ENCODE assay signal across 21 cellular contexts in genomic region chr14:22379727-22380126, GRCh38.
DNase-seq lines count a peak whose midpoint lies in the region; ATAC-seq and TF ChIP-seq lines count a peak whose summit lies in the region.
"Had no signal": no experiment of that assay in that cellular context is flagged by ENCODE, and none has a peak within 500 bp of the region (broad histone marks: within the 10 kb centered on the region; RNA-seq: fewer than 3 reads in every experiment).

No MANE protein-coding gene starts in this region.

- no peaks in the 10 kb centered on the region for H4K20me1 ChIP-seq in GM23338 (replicated peaks; ENCODE audit: insufficient read depth)

- H3K4me2 ChIP-seq in GM23338: no peak overlapping the region

- H3K9me3 ChIP-seq in KOPT-K1 (ENCODE audit: insufficient read depth, low read length, poor library complexity, severe bottlenecking): no peaks in the 10 kb centered on the region
- no peaks in the 10 kb centered on the region for H3K9me3 ChIP-seq in left lung
- no peaks in the 10 kb centered on the region for H3K9me3 ChIP-seq in upper lobe of right lung
- H3K9me3 ChIP-seq: right atrium auricular region had no signal

- no peak overlapping the region for H2AFZ ChIP-seq in GM23338

- in situ Hi-C loops in astrocyte of the spinal cord (cut with HindIII; ENCODE audit: low sequenced_read_pairs): no loop called here

- H3K27ac ChIP-seq in KOPT-K1 (ENCODE audit: low read depth, low read length, poor library complexity, severe bottlenecking): peak overlapping the region; percentile 83
- peak overlapping the region; percentile 31 to 49 for H3K27ac ChIP-seq in left lung
- H3K27ac ChIP-seq in upper lobe of right lung: peak overlapping the region; percentile 38
- no peak overlapping the region for H3K27ac ChIP-seq in GM23338 (ENCODE audit: low read depth)
- H3K27ac ChIP-seq: right atrium auricular region had no signal

- DNase-seq in astrocyte of the spinal cord (ENCODE audit: low read depth, low spot score) (peak; percentile 60), left lung (no peak), upper lobe of right lung (no peak), hypothalamus (lab: John Stamatoyannopoulos, UW) (no peak), GM23338 (ENCODE audit: low spot score) (no peak)
- DNase-seq: activated CD4-positive, alpha-beta T cell treated with anti-CD3 and anti-CD28 coated beads for 1 hour; activated naive CD4-positive, alpha-beta T cell treated with anti-CD3 and anti-CD28 coated beads for 36 hours; activated T-cell treated with anti-CD3 and anti-CD28 coated beads, Interleukin-2, amount 50 U/mL, for 4 hours; CD4-positive, CD25-positive, alpha-beta regulatory T cell; effector CD8-positive, alpha-beta T cell; GDM1; Karpas-422; NCI-H187; occipital lobe; SHP77; stimulated activated CD4-positive, alpha-beta T cell treated with anti-CD3 and anti-CD28 coated beads, Interleukin-12 subunit alpha, Interleukin-12 subunit beta, amount 100 ng/mL, for 4 hours had no signal

- TF ChIP-seq CTCF in astrocyte of the spinal cord (IDR thresholded peaks at IDR 0.05; ENCODE audit: low read depth, low read length): no peak
- no peak for TF ChIP-seq CTCF in left lung (IDR thresholded peaks at IDR 0.05)
- TF ChIP-seq CTCF in upper lobe of right lung (IDR thresholded peaks at IDR 0.05): no peak
- TF ChIP-seq CTCF in GM23338 (conservative IDR thresholded peaks at IDR 0.05; ENCODE audit: low read depth in 2 of 2): no peak

- ATAC-seq in left lung (peak; percentile 70), upper lobe of right lung (peak; percentile 69), GM18505 (IDR thresholded peaks at IDR 0.05; ENCODE audit: unreplicated experiment) (no peak), GM23338 (no peak)
- ATAC-seq: activated T-cell treated with anti-CD3 and anti-CD28 coated beads, Interleukin-2, amount 50 U/mL, for 4 hours had no signal

- H3K4me3 Mint-ChIP-seq in GM23338: no peak overlapping the region
- H3K4me3 Mint-ChIP-seq: activated naive CD4-positive, alpha-beta T cell treated with anti-CD3 and anti-CD28 coated beads for 36 hours; activated T-cell treated with anti-CD3 and anti-CD28 coated beads, Interleukin-2, amount 50 U/mL, for 4 hours; CD4-positive, CD25-positive, alpha-beta regulatory T cell; central memory CD8-positive, alpha-beta T cell; memory B cell had no signal

- H3F3A ChIP-seq in GM23338 (replicated peaks; ENCODE audit: low read depth): no peaks in the 10 kb centered on the region

- no peaks in the 10 kb centered on the region for H3K9me3 Mint-ChIP-seq in GM23338
- H3K9me3 Mint-ChIP-seq: activated naive CD4-positive, alpha-beta T cell treated with anti-CD3 and anti-CD28 coated beads for 36 hours; activated T-cell treated with anti-CD3 and anti-CD28 coated beads, Interleukin-2, amount 50 U/mL, for 4 hours; CD4-positive, CD25-positive, alpha-beta regulatory T cell; central memory CD8-positive, alpha-beta T cell; memory B cell had no signal

- no peaks in the 10 kb centered on the region for H3K79me2 ChIP-seq in GM23338 (replicated peaks; ENCODE audit: insufficient read depth)

- H3K27me3 Mint-ChIP-seq in GM23338 (ENCODE audit: insufficient read depth, low read depth, poor library complexity): no peaks in the 10 kb centered on the region
- H3K27me3 Mint-ChIP-seq: CD4-positive, CD25-positive, alpha-beta regulatory T cell; central memory CD8-positive, alpha-beta T cell; memory B cell had no signal

- H3K4me1 Mint-ChIP-seq in GM23338: peaks cover 13% of the 10 kb centered on the region
- H3K4me1 Mint-ChIP-seq: CD4-positive, CD25-positive, alpha-beta regulatory T cell; central memory CD8-positive, alpha-beta T cell had no signal

- H3K27me3 ChIP-seq in left lung (no peaks in the 10 kb centered on the region), upper lobe of right lung (no peaks in the 10 kb centered on the region), GM23338 (ENCODE audit: insufficient read depth) (no peaks in the 10 kb centered on the region)
- H3K27me3 ChIP-seq: right atrium auricular region had no signal

- intact Hi-C loops in left lung (cut with DNase I): no loop called here
- intact Hi-C loops in upper lobe of right lung (cut with DNase I): loop anchor here (10.0 kb wide), 1 partner anchor 175 kb away; no protein-coding TSS in a partner anchor

- no peaks in the 10 kb centered on the region for H3K36me3 Mint-ChIP-seq in GM23338 (ENCODE audit: low read depth)
- H3K36me3 Mint-ChIP-seq: CD4-positive, CD25-positive, alpha-beta regulatory T cell; memory B cell had no signal

- no peaks in the 10 kb centered on the region for H3K9me2 ChIP-seq in GM23338 (ENCODE audit: insufficient read depth)

- no peak for TF ChIP-seq POLR2A in GM18505 (IDR thresholded peaks at IDR 0.05; ENCODE audit: borderline replicate concordance, extremely low read depth, insufficient read depth, insufficient read length)

- H3K36me3 ChIP-seq in KOPT-K1 (ENCODE audit: insufficient read depth, low read length) (no peaks in the 10 kb centered on the region), left lung (no peaks in the 10 kb centered on the region), upper lobe of right lung (no peaks in the 10 kb centered on the region), GM23338 (ENCODE audit: insufficient read depth) (no peaks in the 10 kb centered on the region)
- H3K36me3 ChIP-seq: right atrium auricular region had no signal

- H3K4me1 ChIP-seq in left lung: peaks cover 0 to 3% of the 10 kb centered on the region in 2 donors
- H3K4me1 ChIP-seq in upper lobe of right lung: peaks cover 9% of the 10 kb centered on the region
- H3K4me1 ChIP-seq in GM23338 (ENCODE audit: insufficient read depth): peaks cover 8% of the 10 kb centered on the region
- H3K4me1 ChIP-seq: right atrium auricular region had no signal

- H3K27ac Mint-ChIP-seq in GM23338: no peak overlapping the region
- H3K27ac Mint-ChIP-seq: activated naive CD4-positive, alpha-beta T cell treated with anti-CD3 and anti-CD28 coated beads for 36 hours; CD4-positive, CD25-positive, alpha-beta regulatory T cell; memory B cell had no signal

- H3K4me3 ChIP-seq in astrocyte of the spinal cord (ENCODE audit: low read depth, low read length) (no peak overlapping the region), left lung (no peak overlapping the region), upper lobe of right lung (no peak overlapping the region), GM23338 (no peak overlapping the region)
- H3K4me3 ChIP-seq: right atrium auricular region had no signal

TF ChIP-seq in GM23338, 12 proteins besides CTCF, POLR2A, EP300 and RAD21 (continues in another document):
- no peak for TF ChIP-seq ETS1 (IDR thresholded peaks at IDR 0.05)
- no peak for TF ChIP-seq ZNF114 (CRISPR knock-in tag; IDR thresholded peaks at IDR 0.05)
- no peak for TF ChIP-seq CREB1 (CRISPR knock-in tag; IDR thresholded peaks at IDR 0.05; ENCODE audit: low read depth)
- TF ChIP-seq POLR2AphosphoS5 (IDR thresholded peaks at IDR 0.05; ENCODE audit: low read depth): no peak
- no peak for TF ChIP-seq STAT1 (IDR thresholded peaks at IDR 0.05; ENCODE audit: unreplicated experiment)
- TF ChIP-seq ZNF331 (CRISPR knock-in tag; IDR thresholded peaks at IDR 0.05; ENCODE audit: low read depth): no peak
- TF ChIP-seq EZH2phosphoT487 (IDR thresholded peaks at IDR 0.05; ENCODE audit: unreplicated experiment): no peak
- TF ChIP-seq JUNB (IDR thresholded peaks at IDR 0.05; ENCODE audit: unreplicated experiment): no peak
- TF ChIP-seq REST (IDR thresholded peaks at IDR 0.05; ENCODE audit: unreplicated experiment): no peak
- no peak for TF ChIP-seq EZH2 (IDR thresholded peaks at IDR 0.05; ENCODE audit: low read depth, unreplicated experiment)

Comparison
In these comparisons a context has a peak if more than half of its experiments do, and no peak if none do; other contexts are left out.
1. ATAC-seq: peak in left lung (single experiment) and upper lobe of right lung (single experiment); none in GM18505 (single experiment) and GM23338 (single experiment).